Comparison of ENCODE assay signal across 10 cellular contexts in genomic region chr10:77416327-77417135, GRCh38.
DNase-seq lines count a peak whose midpoint lies in the region; ATAC-seq and TF ChIP-seq lines count a peak whose summit lies in the region.
"Had no signal": no experiment of that assay in that cellular context is flagged by ENCODE, and none has a peak within 500 bp of the region (broad histone marks: within the 10 kb centered on the region; RNA-seq: fewer than 3 reads in every experiment).

No MANE protein-coding gene starts in this region.

- no peak overlapping the region for H3K4me3 ChIP-seq in MG63
- H3K4me3 ChIP-seq in epithelial cell of esophagus (ENCODE audit: low read length) = no peak overlapping the region
- H3K4me3 ChIP-seq in osteoblast (ENCODE audit: insufficient read depth, low read length) = peak overlapping the region; percentile 27
- no peak overlapping the region for H3K4me3 ChIP-seq in psoas muscle
- H3K4me3 ChIP-seq: HAP-1 had no signal

- H3K36me3 ChIP-seq in MG63 = peaks cover 2% of the 10 kb centered on the region; the same call in 1 of the 2 replicates
- no peaks in the 10 kb centered on the region for H3K36me3 ChIP-seq in osteoblast (ENCODE audit: insufficient read depth, low read length)
- H3K36me3 ChIP-seq in psoas muscle (ENCODE audit: insufficient read depth in 1 of 2, low read depth in 1 of 2) = no peaks in the 10 kb centered on the region
- H3K36me3 ChIP-seq: HAP-1 had no signal

- peak overlapping the region; percentile 93 for H3K27ac ChIP-seq in osteoblast (ENCODE audit: low read depth, low read length)
- H3K27ac ChIP-seq in psoas muscle = no peak overlapping the region

- H3K79me2 ChIP-seq in osteoblast (ENCODE audit: insufficient read depth, low read length) = peaks cover 2% of the 10 kb centered on the region

- 90 to 92% (median 90%) methylated on average over 14 of the region's 14 CpGs for WGBS in psoas muscle, 3 donors

- H3K4me1 ChIP-seq in osteoblast (ENCODE audit: insufficient read depth, low read length) (peaks cover 35% of the 10 kb centered on the region), psoas muscle (peaks cover 9% of the 10 kb centered on the region)
- H3K4me1 ChIP-seq: HAP-1 had no signal

- TF ChIP-seq CTCF in epithelial cell of esophagus (IDR thresholded peaks at IDR 0.05; ENCODE audit: insufficient read depth, low read depth, low read length, missing control alignments) (no peak), osteoblast (IDR thresholded peaks at IDR 0.05; ENCODE audit: extremely low read depth, low read depth, low read length) (no peak), psoas muscle (IDR thresholded peaks at IDR 0.05) (no peak)

- DNase-seq in AG08396 (ENCODE audit: low spot score) (peak; percentile 82), MG63 (peak; percentile 88), epithelial cell of esophagus (ENCODE audit: low read depth) (peak; percentile 46), osteoblast (ENCODE audit: insufficient read length, low spot score, missing footprints) (peak; percentile 95), psoas muscle (no peak), T-helper 2 cell (no peak)
- no peak for DNase-seq in activated CD8-positive, alpha-beta memory T cell treated with anti-CD3 and anti-CD28 coated beads for 24 hours
- DNase-seq: dermis blood vessel endothelial cell had no signal

- H3K27me3 ChIP-seq in MG63 (no peaks in the 10 kb centered on the region), osteoblast (ENCODE audit: insufficient read depth, low read length) (no peaks in the 10 kb centered on the region), psoas muscle (ENCODE audit: insufficient read depth in 3 of 3, low read length in 2 of 3) (no peaks in the 10 kb centered on the region)

- ATAC-seq in psoas muscle = no peak
- ATAC-seq in HG03045 (IDR thresholded peaks at IDR 0.05; ENCODE audit: unreplicated experiment) = no peak

- intact Hi-C loops in psoas muscle (cut with DNase I) = no loop called here

- H3K9me3 ChIP-seq in MG63 (no peaks in the 10 kb centered on the region), osteoblast (ENCODE audit: low read depth, low read length) (no peaks in the 10 kb centered on the region), psoas muscle (no peaks in the 10 kb centered on the region)
- H3K9me3 ChIP-seq: HAP-1 had no signal

- peak overlapping the region; percentile 74 for H3K4me2 ChIP-seq in osteoblast (ENCODE audit: insufficient read depth, low read length)

- peak overlapping the region; percentile 68 for H2AFZ ChIP-seq in osteoblast (ENCODE audit: low read length)

- no peaks in the 10 kb centered on the region for H4K20me1 ChIP-seq in osteoblast (ENCODE audit: insufficient read depth, low read length)

Comparison
In these comparisons a context has a peak if more than half of its experiments do, and no peak if none do; other contexts are left out.
1. DNase-seq: peak in AG08396 (single experiment), MG63 (single experiment), epithelial cell of esophagus (single experiment) and osteoblast (single experiment); none in activated CD8-positive, alpha-beta memory T cell treated with anti-CD3 and anti-CD28 coated beads for 24 hours (single experiment), psoas muscle (0 of 2) and T-helper 2 cell (0 of 5).